Comparison of ENCODE assay signal across 19 cellular contexts in the genomic region with DNA sequence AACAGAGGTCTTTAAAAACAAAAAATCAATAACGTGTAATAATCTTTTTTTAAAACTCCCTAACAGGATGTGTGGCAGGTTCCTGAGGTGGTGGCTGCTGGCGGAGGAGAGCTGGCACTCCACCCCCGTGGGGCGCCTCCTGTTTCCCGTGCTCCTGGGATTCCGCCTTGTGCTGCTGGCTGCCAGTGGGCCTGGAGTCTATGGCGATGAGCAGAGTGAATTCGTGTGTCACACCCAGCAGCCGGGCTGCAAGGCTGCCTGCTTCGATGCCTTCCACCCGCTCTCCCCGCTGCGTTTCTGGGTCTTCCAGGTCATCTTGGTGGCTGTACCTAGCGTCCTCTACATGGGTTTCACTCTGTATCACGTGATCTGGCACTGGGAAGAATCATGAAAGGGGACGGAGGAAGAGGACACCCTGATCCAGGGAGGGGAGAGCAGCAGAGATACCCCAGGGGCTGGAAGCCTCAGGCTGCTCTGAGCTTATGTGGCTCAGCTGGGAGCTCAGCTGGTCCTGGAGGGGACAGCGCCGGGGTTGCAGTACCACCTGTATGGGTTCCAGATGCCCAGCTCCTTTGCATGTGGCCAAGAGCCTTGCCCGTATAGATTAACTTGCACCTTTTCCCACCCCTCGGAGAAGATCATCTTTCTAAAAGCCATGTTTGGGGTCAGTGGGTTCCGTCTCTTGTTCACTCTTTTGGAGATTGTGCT. TPM values are rescaled to one million over a fixed set of nuclear protein-coding genes. Genes with fewer than 3 reads are reported as not detected.
"Had no signal": no experiment of that assay in that cellular context is flagged by ENCODE, and none has a peak within 500 bp of the region (broad histone marks: within the 10 kb centered on the region; RNA-seq: fewer than 3 reads in every experiment).

No MANE protein-coding gene starts in this region.

- H3K36me3 ChIP-seq: colonic mucosa, left lung, suprapubic skin had no signal

- H3K9me3 ChIP-seq: body of pancreas, colonic mucosa, left lung, psoas muscle, suprapubic skin had no signal

- H3K4me3 Mint-ChIP-seq: activated CD4-positive, alpha-beta T cell treated with anti-CD3 and anti-CD28 coated beads, Interleukin-2, amount 10 ng/mL, durations not matched to agents 24 days and 14 days; activated naive CD8-positive, alpha-beta T cell; nephron progenitor cell; stimulated activated naive CD8-positive, alpha-beta T cell treated with anti-CD3 and anti-CD28 coated beads, Interleukin-15, Interleukin-2, amounts not matched to agents 100 ng/mL and 50 ng/mL, for 24 hours; T-helper 17 cell had no signal

- H3K4me3 ChIP-seq: body of pancreas, colonic mucosa, left lung, psoas muscle, suprapubic skin had no signal

- H3K27me3 Mint-ChIP-seq: activated naive CD8-positive, alpha-beta T cell had no signal

- H3K36me3 Mint-ChIP-seq: activated naive CD8-positive, alpha-beta T cell had no signal

- H3K4me1 ChIP-seq: colonic mucosa, psoas muscle had no signal

- H3K27ac Mint-ChIP-seq: activated CD4-positive, alpha-beta T cell treated with anti-CD3 and anti-CD28 coated beads, Interleukin-2, amount 10 ng/mL, durations not matched to agents 24 days and 14 days; activated naive CD8-positive, alpha-beta T cell; nephron progenitor cell; stimulated activated naive CD8-positive, alpha-beta T cell treated with anti-CD3 and anti-CD28 coated beads, Interleukin-15, Interleukin-2, amounts not matched to agents 100 ng/mL and 50 ng/mL, for 24 hours; T-helper 17 cell had no signal

- H3K9me3 Mint-ChIP-seq: activated CD4-positive, alpha-beta T cell treated with anti-CD3 and anti-CD28 coated beads, Interleukin-2, amount 10 ng/mL, durations not matched to agents 24 days and 14 days; nephron progenitor cell; stimulated activated naive CD8-positive, alpha-beta T cell treated with anti-CD3 and anti-CD28 coated beads, Interleukin-15, Interleukin-2, amounts not matched to agents 100 ng/mL and 50 ng/mL, for 24 hours had no signal

- DNase-seq: activated CD4-positive, alpha-beta T cell treated with anti-CD3 and anti-CD28 coated beads, Interleukin-2, amount 10 ng/mL, durations not matched to agents 24 days and 14 days; activated CD4-positive, CD25-positive, alpha-beta regulatory T cell; activated CD8-positive, alpha-beta memory T cell treated with anti-CD3 and anti-CD28 coated beads for 24 hours; activated gamma-delta T cell treated with Interleukin-2 at 50 U/mL for 16 hours; amniotic stem cell; body of pancreas; central memory CD4-positive, alpha-beta T cell; colonic mucosa; hippocampal formation; nephron progenitor cell; psoas muscle; T-helper 17 cell; trophoblast cell had no signal

- H3K27me3 ChIP-seq: body of pancreas, colonic mucosa, left lung, suprapubic skin had no signal

- ATAC-seq: body of pancreas, esophagus mucosa, left lung, psoas muscle, sciatic nerve, T-helper 17 cell had no signal

- H3K27ac ChIP-seq: body of pancreas, colonic mucosa, psoas muscle, suprapubic skin had no signal

RNA-seq across cellular contexts. Expression of a gene that starts 16.7 kb away (rescaled TPM):
- total RNA-seq: activated CD4-positive, alpha-beta T cell treated with anti-CD3 and anti-CD28 coated beads, Interleukin-2, amount 10 ng/mL, durations not matched to agents 24 days and 14 days; T-helper 17 cell had no signal
